Comparison of ENCODE assay signal across 8 cellular contexts in the genomic region with DNA sequence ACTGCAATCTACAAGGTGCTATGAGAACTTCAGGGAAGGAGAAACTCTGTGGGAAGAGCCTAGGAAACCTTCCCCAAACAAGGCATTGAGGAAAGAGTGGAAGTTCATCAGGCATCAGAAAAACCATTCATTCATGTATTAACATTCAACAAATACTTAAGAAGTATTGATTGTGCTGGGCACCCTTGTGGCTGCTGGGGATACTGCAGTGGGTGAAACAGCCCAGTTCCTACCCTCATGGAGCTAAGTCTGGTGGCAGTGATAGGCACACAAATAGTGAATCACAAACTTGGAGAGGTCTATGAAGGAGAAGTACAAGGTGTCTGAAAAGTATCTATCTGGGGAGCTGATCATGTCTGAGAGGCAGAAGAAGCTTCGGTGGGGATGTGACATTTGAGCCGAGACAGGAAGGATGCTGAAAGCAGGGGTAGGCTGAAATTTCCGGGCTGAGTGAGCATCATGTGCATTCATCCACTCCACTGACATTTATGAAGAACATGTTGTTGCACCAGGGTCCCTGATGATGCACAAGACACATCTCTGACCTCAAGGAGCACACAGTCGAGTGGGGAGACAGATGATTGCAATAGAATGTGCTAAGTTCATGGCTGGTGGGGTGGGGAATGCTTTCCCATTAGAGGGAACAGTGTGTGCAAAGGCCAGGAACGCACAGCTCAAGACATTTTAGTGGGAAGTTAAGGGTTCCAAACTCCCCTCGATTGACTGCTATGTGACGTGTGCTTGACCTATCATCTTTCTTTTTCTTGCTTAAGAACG.
DNase-seq lines count a peak whose midpoint lies in the region; ATAC-seq and TF ChIP-seq lines count a peak whose summit lies in the region.

No MANE protein-coding gene starts in this region.

- DNase-seq in epithelial cell of proximal tubule (ENCODE audit: low read depth) (no peak), NCI-H2196 treated with DMSO at 0.1 percent for 48 hours (lab: John Stamatoyannopoulos, UW; ENCODE audit: unreplicated experiment) (no peak), nucleus accumbens (lab: John Stamatoyannopoulos, UW) (no peak), OCI-M1 (lab: John Stamatoyannopoulos, UW) (no peak)
- DNase-seq in stimulated activated CD4-positive, alpha-beta T cell treated with anti-CD3 and anti-CD28 coated beads, Interleukin-4, amount 100 ng/mL, for 4 hours: peak; percentile 32 to 42

- TF ChIP-seq CTCF in WI38 (IDR thresholded peaks at IDR 0.05; ENCODE audit: low read depth, low read length): peak; percentile 30; the same call in 1 of the 2 replicates
- peak; percentile 53 for TF ChIP-seq CTCF in epithelial cell of proximal tubule (conservative IDR thresholded peaks at IDR 0.05; ENCODE audit: low read depth, low read length)

- H3K4me3 ChIP-seq in WI38 (ENCODE audit: low read depth, low read length) (no peak overlapping the region), epithelial cell of proximal tubule (ENCODE audit: low read depth, low read length) (no peak overlapping the region)

- ATAC-seq in GM21515 (IDR thresholded peaks at IDR 0.05; ENCODE audit: unreplicated experiment) (peak; percentile 51), GM21447 (IDR thresholded peaks at IDR 0.05; ENCODE audit: unreplicated experiment) (no peak)

Comparison
In these comparisons a context has a peak if more than half of its experiments do, and no peak if none do; other contexts are left out.
1. DNase-seq: peak in stimulated activated CD4-positive, alpha-beta T cell treated with anti-CD3 and anti-CD28 coated beads, Interleukin-4, amount 100 ng/mL, for 4 hours (2 of 2); none in epithelial cell of proximal tubule (single experiment), NCI-H2196 treated with DMSO at 0.1 percent for 48 hours (single experiment), nucleus accumbens (0 of 56) and OCI-M1 (single experiment).